1 cellular context compared by ENCODE assay signal in the genomic region with DNA sequence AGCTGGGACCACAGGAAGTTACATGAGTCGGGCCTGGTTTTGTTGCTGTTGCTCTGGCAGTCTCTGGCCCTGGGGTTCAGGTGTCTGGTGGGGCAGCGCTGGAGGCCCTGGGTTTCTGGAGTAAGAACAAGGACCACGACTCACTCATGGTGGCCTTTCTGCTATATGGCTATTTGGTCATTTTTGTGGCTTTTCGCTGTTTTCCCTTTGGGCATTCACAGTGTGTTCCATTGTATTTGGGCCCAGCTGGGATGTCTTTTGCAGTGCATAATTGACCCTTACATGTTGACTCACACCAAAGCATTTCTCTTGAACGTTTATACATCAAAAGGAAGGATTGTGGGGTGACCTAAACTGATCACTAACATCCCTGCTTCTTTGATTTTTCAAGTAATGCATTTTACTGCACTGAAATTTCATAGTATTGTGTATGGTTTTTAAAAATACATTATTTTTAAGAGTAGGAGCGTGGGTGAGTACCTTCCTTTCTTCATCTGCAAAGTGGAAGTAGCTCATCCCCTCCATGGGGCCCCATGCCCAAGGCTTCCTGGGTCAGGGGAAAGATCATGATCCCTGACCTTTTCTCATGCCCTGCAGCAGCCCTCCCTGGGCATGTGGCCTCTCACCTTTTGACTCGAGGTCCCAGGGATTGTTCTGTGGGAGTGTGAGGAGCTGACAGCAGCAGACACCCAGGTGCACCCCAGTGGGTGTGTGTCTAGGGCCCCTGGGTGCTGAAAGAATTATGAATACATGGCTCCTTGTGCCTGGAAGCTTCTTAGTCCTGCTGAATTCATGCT.
A peak's percentile ranks its signal among the peaks of the same experiment; 100 is the strongest.
TF ChIP-seq lines count a peak whose summit lies in the region.

No MANE protein-coding gene starts in this region.

TF ChIP-seq in HepG2, 621 proteins besides CTCF, POLR2A, EP300 and RAD21 (continued from another document):
- TF ChIP-seq, protein P1, sequence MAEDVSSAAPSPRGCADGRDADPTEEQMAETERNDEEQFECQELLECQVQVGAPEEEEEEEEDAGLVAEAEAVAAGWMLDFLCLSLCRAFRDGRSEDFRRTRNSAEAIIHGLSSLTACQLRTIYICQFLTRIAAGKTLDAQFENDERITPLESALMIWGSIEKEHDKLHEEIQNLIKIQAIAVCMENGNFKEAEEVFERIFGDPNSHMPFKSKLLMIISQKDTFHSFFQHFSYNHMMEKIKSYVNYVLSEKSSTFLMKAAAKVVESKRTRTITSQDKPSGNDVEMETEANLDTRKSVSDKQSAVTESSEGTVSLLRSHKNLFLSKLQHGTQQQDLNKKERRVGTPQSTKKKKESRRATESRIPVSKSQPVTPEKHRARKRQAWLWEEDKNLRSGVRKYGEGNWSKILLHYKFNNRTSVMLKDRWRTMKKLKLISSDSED (CRISPR knock-in tag; IDR thresholded peaks at IDR 0.05), result no peak
- TF ChIP-seq PPARG (CRISPR knock-in tag; conservative IDR thresholded peaks at IDR 0.05) (no peak), KAT2B (IDR thresholded peaks at IDR 0.05; ENCODE audit: borderline replicate concordance, low read depth, low read length) (no peak), PTBP1 (IDR thresholded peaks at IDR 0.05; ENCODE audit: low read depth, low read length, poor library complexity, severe bottlenecking) (no peak), SPEN (CRISPR knock-in tag; IDR thresholded peaks at IDR 0.05; ENCODE audit: low read depth) (no peak), PRMT3 (CRISPR knock-in tag; IDR thresholded peaks at IDR 0.05; ENCODE audit: borderline replicate concordance, low read depth) (no peak), HDAC6 (IDR thresholded peaks at IDR 0.05; ENCODE audit: low read depth, low read length) (no peak), ZNF451 (CRISPR knock-in tag; IDR thresholded peaks at IDR 0.05) (no peak), EZH2 (conservative IDR thresholded peaks at IDR 0.05; ENCODE audit: low read depth, low read length) (no peak), ZNF607 (CRISPR knock-in tag; IDR thresholded peaks at IDR 0.05; ENCODE audit: borderline replicate concordance) (no peak), RFXANK (CRISPR knock-in tag; IDR thresholded peaks at IDR 0.05) (no peak), ZNF367 (CRISPR knock-in tag; IDR thresholded peaks at IDR 0.05; ENCODE audit: borderline replicate concordance) (no peak), ZNF678 (CRISPR knock-in tag; IDR thresholded peaks at IDR 0.05) (no peak), ZFP41 (CRISPR knock-in tag; IDR thresholded peaks at IDR 0.05; ENCODE audit: borderline replicate concordance) (no peak), NR2F6 (IDR thresholded peaks at IDR 0.05) (peak; percentile 88), NR2F6 (CRISPR knock-in tag; IDR thresholded peaks at IDR 0.05) (peak; percentile 43; the same call in 1 of the 2 replicates), TCF12 (IDR thresholded peaks at IDR 0.05) (no peak), TCF12 (CRISPR knock-in tag; IDR thresholded peaks at IDR 0.05) (no peak), RBM22 (optimal IDR thresholded peaks at IDR 0.05; ENCODE audit: low read length) (peak; percentile 43), ASH2L (IDR thresholded peaks at IDR 0.05; ENCODE audit: insufficient read length, low read depth, low read length) (no peak)
- TF ChIP-seq, protein P2, sequence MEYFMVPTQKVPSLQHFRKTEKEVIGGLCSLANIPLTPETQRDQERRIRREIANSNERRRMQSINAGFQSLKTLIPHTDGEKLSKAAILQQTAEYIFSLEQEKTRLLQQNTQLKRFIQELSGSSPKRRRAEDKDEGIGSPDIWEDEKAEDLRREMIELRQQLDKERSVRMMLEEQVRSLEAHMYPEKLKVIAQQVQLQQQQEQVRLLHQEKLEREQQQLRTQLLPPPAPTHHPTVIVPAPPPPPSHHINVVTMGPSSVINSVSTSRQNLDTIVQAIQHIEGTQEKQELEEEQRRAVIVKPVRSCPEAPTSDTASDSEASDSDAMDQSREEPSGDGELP (IDR thresholded peaks at IDR 0.05; ENCODE audit: borderline replicate concordance, low read depth), result peak; percentile 21; the same call in 1 of the 2 replicates
- TF ChIP-seq, protein P3, sequence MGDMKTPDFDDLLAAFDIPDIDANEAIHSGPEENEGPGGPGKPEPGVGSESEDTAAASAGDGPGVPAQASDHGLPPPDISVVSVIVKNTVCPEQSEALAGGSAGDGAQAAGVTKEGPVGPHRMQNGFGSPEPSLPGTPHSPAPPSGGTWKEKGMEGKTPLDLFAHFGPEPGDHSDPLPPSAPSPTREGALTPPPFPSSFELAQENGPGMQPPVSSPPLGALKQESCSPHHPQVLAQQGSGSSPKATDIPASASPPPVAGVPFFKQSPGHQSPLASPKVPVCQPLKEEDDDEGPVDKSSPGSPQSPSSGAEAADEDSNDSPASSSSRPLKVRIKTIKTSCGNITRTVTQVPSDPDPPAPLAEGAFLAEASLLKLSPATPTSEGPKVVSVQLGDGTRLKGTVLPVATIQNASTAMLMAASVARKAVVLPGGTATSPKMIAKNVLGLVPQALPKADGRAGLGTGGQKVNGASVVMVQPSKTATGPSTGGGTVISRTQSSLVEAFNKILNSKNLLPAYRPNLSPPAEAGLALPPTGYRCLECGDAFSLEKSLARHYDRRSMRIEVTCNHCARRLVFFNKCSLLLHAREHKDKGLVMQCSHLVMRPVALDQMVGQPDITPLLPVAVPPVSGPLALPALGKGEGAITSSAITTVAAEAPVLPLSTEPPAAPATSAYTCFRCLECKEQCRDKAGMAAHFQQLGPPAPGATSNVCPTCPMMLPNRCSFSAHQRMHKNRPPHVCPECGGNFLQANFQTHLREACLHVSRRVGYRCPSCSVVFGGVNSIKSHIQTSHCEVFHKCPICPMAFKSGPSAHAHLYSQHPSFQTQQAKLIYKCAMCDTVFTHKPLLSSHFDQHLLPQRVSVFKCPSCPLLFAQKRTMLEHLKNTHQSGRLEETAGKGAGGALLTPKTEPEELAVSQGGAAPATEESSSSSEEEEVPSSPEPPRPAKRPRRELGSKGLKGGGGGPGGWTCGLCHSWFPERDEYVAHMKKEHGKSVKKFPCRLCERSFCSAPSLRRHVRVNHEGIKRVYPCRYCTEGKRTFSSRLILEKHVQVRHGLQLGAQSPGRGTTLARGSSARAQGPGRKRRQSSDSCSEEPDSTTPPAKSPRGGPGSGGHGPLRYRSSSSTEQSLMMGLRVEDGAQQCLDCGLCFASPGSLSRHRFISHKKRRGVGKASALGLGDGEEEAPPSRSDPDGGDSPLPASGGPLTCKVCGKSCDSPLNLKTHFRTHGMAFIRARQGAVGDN (CRISPR knock-in tag; IDR thresholded peaks at IDR 0.05), result peak; percentile 56
- TF ChIP-seq, protein P4, sequence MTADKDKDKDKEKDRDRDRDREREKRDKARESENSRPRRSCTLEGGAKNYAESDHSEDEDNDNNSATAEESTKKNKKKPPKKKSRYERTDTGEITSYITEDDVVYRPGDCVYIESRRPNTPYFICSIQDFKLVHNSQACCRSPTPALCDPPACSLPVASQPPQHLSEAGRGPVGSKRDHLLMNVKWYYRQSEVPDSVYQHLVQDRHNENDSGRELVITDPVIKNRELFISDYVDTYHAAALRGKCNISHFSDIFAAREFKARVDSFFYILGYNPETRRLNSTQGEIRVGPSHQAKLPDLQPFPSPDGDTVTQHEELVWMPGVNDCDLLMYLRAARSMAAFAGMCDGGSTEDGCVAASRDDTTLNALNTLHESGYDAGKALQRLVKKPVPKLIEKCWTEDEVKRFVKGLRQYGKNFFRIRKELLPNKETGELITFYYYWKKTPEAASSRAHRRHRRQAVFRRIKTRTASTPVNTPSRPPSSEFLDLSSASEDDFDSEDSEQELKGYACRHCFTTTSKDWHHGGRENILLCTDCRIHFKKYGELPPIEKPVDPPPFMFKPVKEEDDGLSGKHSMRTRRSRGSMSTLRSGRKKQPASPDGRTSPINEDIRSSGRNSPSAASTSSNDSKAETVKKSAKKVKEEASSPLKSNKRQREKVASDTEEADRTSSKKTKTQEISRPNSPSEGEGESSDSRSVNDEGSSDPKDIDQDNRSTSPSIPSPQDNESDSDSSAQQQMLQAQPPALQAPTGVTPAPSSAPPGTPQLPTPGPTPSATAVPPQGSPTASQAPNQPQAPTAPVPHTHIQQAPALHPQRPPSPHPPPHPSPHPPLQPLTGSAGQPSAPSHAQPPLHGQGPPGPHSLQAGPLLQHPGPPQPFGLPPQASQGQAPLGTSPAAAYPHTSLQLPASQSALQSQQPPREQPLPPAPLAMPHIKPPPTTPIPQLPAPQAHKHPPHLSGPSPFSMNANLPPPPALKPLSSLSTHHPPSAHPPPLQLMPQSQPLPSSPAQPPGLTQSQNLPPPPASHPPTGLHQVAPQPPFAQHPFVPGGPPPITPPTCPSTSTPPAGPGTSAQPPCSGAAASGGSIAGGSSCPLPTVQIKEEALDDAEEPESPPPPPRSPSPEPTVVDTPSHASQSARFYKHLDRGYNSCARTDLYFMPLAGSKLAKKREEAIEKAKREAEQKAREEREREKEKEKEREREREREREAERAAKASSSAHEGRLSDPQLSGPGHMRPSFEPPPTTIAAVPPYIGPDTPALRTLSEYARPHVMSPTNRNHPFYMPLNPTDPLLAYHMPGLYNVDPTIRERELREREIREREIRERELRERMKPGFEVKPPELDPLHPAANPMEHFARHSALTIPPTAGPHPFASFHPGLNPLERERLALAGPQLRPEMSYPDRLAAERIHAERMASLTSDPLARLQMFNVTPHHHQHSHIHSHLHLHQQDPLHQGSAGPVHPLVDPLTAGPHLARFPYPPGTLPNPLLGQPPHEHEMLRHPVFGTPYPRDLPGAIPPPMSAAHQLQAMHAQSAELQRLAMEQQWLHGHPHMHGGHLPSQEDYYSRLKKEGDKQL (CRISPR knock-in tag; IDR thresholded peaks at IDR 0.05; ENCODE audit: low read depth), result no peak
- TF ChIP-seq, protein P5, sequence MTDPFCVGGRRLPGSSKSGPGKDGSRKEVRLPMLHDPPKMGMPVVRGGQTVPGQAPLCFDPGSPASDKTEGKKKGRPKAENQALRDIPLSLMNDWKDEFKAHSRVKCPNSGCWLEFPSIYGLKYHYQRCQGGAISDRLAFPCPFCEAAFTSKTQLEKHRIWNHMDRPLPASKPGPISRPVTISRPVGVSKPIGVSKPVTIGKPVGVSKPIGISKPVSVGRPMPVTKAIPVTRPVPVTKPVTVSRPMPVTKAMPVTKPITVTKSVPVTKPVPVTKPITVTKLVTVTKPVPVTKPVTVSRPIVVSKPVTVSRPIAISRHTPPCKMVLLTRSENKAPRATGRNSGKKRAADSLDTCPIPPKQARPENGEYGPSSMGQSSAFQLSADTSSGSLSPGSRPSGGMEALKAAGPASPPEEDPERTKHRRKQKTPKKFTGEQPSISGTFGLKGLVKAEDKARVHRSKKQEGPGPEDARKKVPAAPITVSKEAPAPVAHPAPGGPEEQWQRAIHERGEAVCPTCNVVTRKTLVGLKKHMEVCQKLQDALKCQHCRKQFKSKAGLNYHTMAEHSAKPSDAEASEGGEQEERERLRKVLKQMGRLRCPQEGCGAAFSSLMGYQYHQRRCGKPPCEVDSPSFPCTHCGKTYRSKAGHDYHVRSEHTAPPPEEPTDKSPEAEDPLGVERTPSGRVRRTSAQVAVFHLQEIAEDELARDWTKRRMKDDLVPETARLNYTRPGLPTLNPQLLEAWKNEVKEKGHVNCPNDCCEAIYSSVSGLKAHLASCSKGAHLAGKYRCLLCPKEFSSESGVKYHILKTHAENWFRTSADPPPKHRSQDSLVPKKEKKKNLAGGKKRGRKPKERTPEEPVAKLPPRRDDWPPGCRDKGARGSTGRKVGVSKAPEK (CRISPR knock-in tag; IDR thresholded peaks at IDR 0.05; ENCODE audit: borderline replicate concordance), result no peak
TF ChIP-seq in HepG2: peak in this region for 8.
